ENCODE assay signal across 31 cellular contexts in genomic region chr16:74691093-74691855, GRCh38. TPM values are rescaled to one million over a fixed set of nuclear protein-coding genes. Genes with fewer than 3 reads are reported as not detected.
DNase-seq lines count a peak whose midpoint lies in the region; ATAC-seq, FAIRE-seq and TF ChIP-seq lines count a peak whose summit lies in the region.
"Had no signal": no experiment of that assay in that cellular context is flagged by ENCODE, and none has a peak within 500 bp of the region (broad histone marks: within the 10 kb centered on the region; RNA-seq: fewer than 3 reads in every experiment).

No MANE protein-coding gene starts in this region.

- TF ChIP-seq EP300 in HepG2 (IDR thresholded peaks at IDR 0.05; ENCODE audit: low read depth in 2 of 2, low read length in 2 of 2), result no peak
- no peak for TF ChIP-seq EP300 in HepG2 (CRISPR knock-in tag; IDR thresholded peaks at IDR 0.05; ENCODE audit: borderline replicate concordance)

- no peak overlapping the region for H2AFZ ChIP-seq in HepG2 (ENCODE audit: low read length)

- no peak for FAIRE-seq in HepG2 (lab: Jason Lieb, UNC)

- H3K9me3 Mint-ChIP-seq in HFFc6, result no peaks in the 10 kb centered on the region
- H3K9me3 Mint-ChIP-seq: activated T-cell treated with anti-CD3 and anti-CD28 coated beads, Interleukin-2, amount 50 U/mL, for 4 hours; natural killer cell treated with Interleukin-12 subunit alpha and Interleukin-12 subunit beta and Interleukin-15 and Interleukin-18, amount 100 ng/mL, for 72 hours; T-cell had no signal

- H3K4me3 ChIP-seq in AG10803 (ENCODE audit: low read length) (no peak overlapping the region), cardiac fibroblast (replicated peaks in 1 of 2; ENCODE audit: low read depth in 2 of 2, low read length in 2 of 2) (no peak overlapping the region), HepG2 (replicated peaks in 1 of 3; ENCODE audit: insufficient read depth in 1 of 3, low read depth in 2 of 3, low read length in 3 of 3) (no peak overlapping the region)
- H3K4me3 ChIP-seq: ascending aorta, heart right ventricle, left lung, ovary, right atrium auricular region, SJCRH30, spleen, thoracic aorta had no signal

- H3K4me2 ChIP-seq in HepG2 (ENCODE audit: low read depth, low read length), result no peak overlapping the region

- no peak for ATAC-seq in HepG2
- ATAC-seq in HG02970 (IDR thresholded peaks at IDR 0.05; ENCODE audit: low FRiP score, unreplicated experiment), result no peak
- ATAC-seq: activated T-cell treated with anti-CD3 and anti-CD28 coated beads, Interleukin-2, amount 50 U/mL, for 4 hours; foreskin keratinocyte; heart right ventricle; left lung; natural killer cell treated with Interleukin-12 subunit alpha and Interleukin-12 subunit beta and Interleukin-15 and Interleukin-18, amount 100 ng/mL, for 72 hours; T-cell had no signal

- intact Hi-C loops in HepG2 (cut with micrococcal nuclease; ENCODE audit: unreplicated experiment), result no loop called here

- TF ChIP-seq POLR2A in HepG2 (IDR thresholded peaks at IDR 0.05; ENCODE audit: insufficient read depth in 1 of 2, low read depth in 2 of 2, low read length in 2 of 2), result no peak

- in situ Hi-C loops in HepG2 (cut with HindIII; ENCODE audit: extremely low pct_ligation_motif_present, low pct_unique_long_range_greater_than_20kb), result no loop called here

- peaks cover 12 to 30% of the 10 kb centered on the region in 2 experiments; a peak in 4 of 5 replicates for H3K36me3 ChIP-seq in HepG2 (replicated peaks in 1 of 2; ENCODE audit: control insufficient read depth in 1 of 2, insufficient read depth in 2 of 2, low read length in 2 of 2)
- H3K36me3 ChIP-seq: ovary, right atrium auricular region, SJCRH30 had no signal

- no peak for TF ChIP-seq CTCF in AG10803 (conservative IDR thresholded peaks at IDR 0.05; ENCODE audit: low read length)
- TF ChIP-seq CTCF in HFFc6 (IDR thresholded peaks at IDR 0.05), result no peak
- TF ChIP-seq CTCF in cardiac fibroblast (IDR thresholded peaks at IDR 0.05; ENCODE audit: low read depth, low read length), result no peak
- TF ChIP-seq CTCF in HepG2 (CRISPR knock-in tag; IDR thresholded peaks at IDR 0.05), result no peak

- peaks cover 44% of the 10 kb centered on the region for H3K36me3 Mint-ChIP-seq in HFFc6 (ENCODE audit: low read depth)

- CTCF ChIA-PET in HepG2 (lab: Yijun Ruan, JAX; ENCODE audit: low intra/inter-chr PET ratio, low total read pairs), result no interaction called here

- no peak overlapping the region for H3K4me3 Mint-ChIP-seq in HFFc6
- H3K4me3 Mint-ChIP-seq: activated T-cell treated with anti-CD3 and anti-CD28 coated beads, Interleukin-2, amount 50 U/mL, for 4 hours; natural killer cell treated with Interleukin-12 subunit alpha and Interleukin-12 subunit beta and Interleukin-15 and Interleukin-18, amount 100 ng/mL, for 72 hours; T-cell had no signal

- BruUV-seq in HepG2 (replicated peaks; lab: Mats Ljungman, UMichigan), result no TSS peak

- no peak overlapping the region for H3K27ac ChIP-seq in HepG2 (ENCODE audit: extremely low read length, insufficient read depth, low read length)
- H3K27ac ChIP-seq: ascending aorta, foreskin keratinocyte, heart right ventricle, left lung, ovary, right atrium auricular region, SJCRH30, spleen, thoracic aorta had no signal

- 93% methylated on average over 10 of the region's 10 CpGs for WGBS in HepG2 (ENCODE audit: low lambda C conversion rate)

- POLR2A ChIA-PET in HepG2 (lab: Yijun Ruan, JAX), result interaction anchor here (1.1 kb wide), 1 partner anchor 9 kb away, joined by 4 read pairs; the partner anchor contains the start of gene MLKL

- H4K20me1 ChIP-seq in HepG2 (ENCODE audit: insufficient read depth, low read length), result no peaks in the 10 kb centered on the region

- DNase-seq in AG10803 (ENCODE audit: low read depth) (peak; percentile 73), HFFc6 (no peak), cardiac fibroblast (ENCODE audit: low read depth in 2 of 2) (peak; percentile 46), HepG2 (ENCODE audit: low spot score) (no peak), DMS 273 treated with DMSO at 0.1 percent for 48 hours (lab: John Stamatoyannopoulos, UW) (no peak), NOMO-1 (lab: John Stamatoyannopoulos, UW; ENCODE audit: unreplicated experiment in 2 of 2) (no peak)
- no peak for DNase-seq in stimulated activated naive CD4-positive, alpha-beta T cell (lab: John Stamatoyannopoulos, UW)
- DNase-seq: ACHN; activated CD4-positive, alpha-beta T cell treated with anti-CD3 and anti-CD28 coated beads for 1 hour; activated naive CD4-positive, alpha-beta T cell treated with Interleukin-2 at 50 U/mL for 16 hours; activated T-cell treated with anti-CD3 and anti-CD28 coated beads, Interleukin-2, amount 50 U/mL, for 4 hours; central memory CD4-positive, alpha-beta T cell; foreskin keratinocyte; heart right ventricle; Kasumi-1; left lung; midbrain; NCI-H1105 treated with DMSO at 0.1 percent for 48 hours; NCI-H2029; NCI-H526 treated with DMSO at 0.1 percent for 48 hours; ovary; SJCRH30; spleen; stimulated activated CD4-positive, alpha-beta T cell treated with anti-CD3 and anti-CD28 coated beads, Interleukin-4, amount 100 ng/mL, for 1 hour; stimulated activated naive CD4-positive, alpha-beta T cell treated with Interleukin-2 at 50 U/mL for 16 hours; T-cell had no signal

- peak overlapping the region; percentile 70 for H3K27ac Mint-ChIP-seq in HFFc6

- peaks cover 23% of the 10 kb centered on the region for H3K4me1 Mint-ChIP-seq in HFFc6 (ENCODE audit: low read depth)

- no peaks in the 10 kb centered on the region for H3K9me3 ChIP-seq in HepG2 (ENCODE audit: low read length)
- H3K9me3 ChIP-seq: ascending aorta, heart right ventricle, left lung, ovary, right atrium auricular region, SJCRH30, spleen, thoracic aorta had no signal

- no peak overlapping the region for H3K9ac ChIP-seq in HepG2 (ENCODE audit: insufficient read depth, low read depth, low read length)

- no peak for TF ChIP-seq RAD21 in HepG2 (CRISPR knock-in tag; IDR thresholded peaks at IDR 0.05)

- H3K27me3 Mint-ChIP-seq in HFFc6 (ENCODE audit: insufficient read depth), result peaks cover 3% of the 10 kb centered on the region; the same call in 1 of the 2 replicates
- H3K27me3 Mint-ChIP-seq: natural killer cell treated with Interleukin-12 subunit alpha and Interleukin-12 subunit beta and Interleukin-15 and Interleukin-18, amount 100 ng/mL, for 72 hours; T-cell had no signal

- H3K27me3 ChIP-seq in HepG2 (ENCODE audit: control insufficient read depth in 1 of 2, insufficient read depth in 2 of 2, low read length in 2 of 2), result no peaks in the 10 kb centered on the region
- H3K27me3 ChIP-seq: ascending aorta, foreskin keratinocyte, heart right ventricle, left lung, ovary, right atrium auricular region, SJCRH30, spleen had no signal

- 0 out of 2 replicates have a peak, but pooled peaks cover 3% of the 10 kb centered on the region for H3K4me1 ChIP-seq in HepG2 (ENCODE audit: insufficient read depth, low read length)
- H3K4me1 ChIP-seq: ascending aorta, foreskin keratinocyte, right atrium auricular region, SJCRH30 had no signal

- no peaks in the 10 kb centered on the region for H3K79me2 ChIP-seq in HepG2 (ENCODE audit: insufficient read depth, low read length)

RNA-seq across cellular contexts. Expression of gene MLKL, which starts 9.4 kb away (rescaled TPM):
- 10 to 100 TPM; 10.2 to 14.8 (median 11.4) TPM for total RNA-seq in HFFc6 (2021; fragmentation: NEBNext Ultra II Directional; extraction: Animal tissue kit (Norgen Biotek cat#: 25700))
- 10.7 TPM in 2 replicates for total RNA-seq in HepG2 (2016; rRNA removed; fragmentation: Illumina TruSeq; extraction: Trizol)
- 3.0 TPM in 2 replicates for total RNA-seq in HepG2 (2016; cell fraction: cytosol; rRNA removed; fragmentation: Illumina TruSeq; extraction: Trizol; ENCODE audit: low read depth)
- total RNA-seq in HepG2 (2016; cell fraction: insoluble cytoplasmic fraction; rRNA removed; fragmentation: Illumina TruSeq; extraction: Trizol), result 11.8 and 11.9 TPM in 2 replicates
- 5.1 and 6.4 TPM in 2 replicates for total RNA-seq in HepG2 (2016; cell fraction: membrane; rRNA removed; fragmentation: Illumina TruSeq; extraction: Trizol)
- total RNA-seq in HepG2 (2016; cell fraction: nucleus; rRNA removed; fragmentation: Illumina TruSeq; extraction: Trizol), result 8.9 and 10.4 TPM in 2 replicates
- 5.5 and 6.4 TPM in 2 replicates for polyA plus RNA-seq in HepG2 (2011; rRNA removed)
- polyA plus RNA-seq in HepG2 (2011; cell fraction: cytosol; rRNA removed), result 2.9 and 3.0 TPM in 2 replicates
- polyA plus RNA-seq in HepG2 (2011; cell fraction: nucleus; rRNA removed), result 8.3 and 10.0 TPM in 2 replicates
- 4.3 and 4.5 TPM in 2 replicates for polyA plus RNA-seq in HepG2 (2012)
- polyA plus RNA-seq in HepG2 (2016; cell fraction: cytosol; fragmentation: Illumina TruSeq; extraction: Trizol; ENCODE audit: low read depth), result 2.2 and 2.4 TPM in 2 replicates
- polyA plus RNA-seq in HepG2 (2016; cell fraction: insoluble cytoplasmic fraction; fragmentation: Illumina TruSeq; extraction: Trizol; ENCODE audit: low read depth), result 9.8 and 12.2 TPM in 2 replicates
- polyA plus RNA-seq in HepG2 (2016; cell fraction: membrane; fragmentation: Illumina TruSeq; extraction: Trizol; ENCODE audit: low read depth), result 3.3 and 3.5 TPM in 2 replicates
- polyA plus RNA-seq in HepG2 (2016; cell fraction: nucleus; fragmentation: Illumina TruSeq; extraction: Trizol; ENCODE audit: insufficient read depth, low read depth), result 14.3 and 17.1 TPM in 2 replicates
- polyA minus RNA-seq in HepG2 (2011; rRNA and poly(A)+ RNA removed; ENCODE audit: low replicate concordance), result 2.2 and 23.2 TPM in 2 replicates
- 1.8 and 2.8 TPM in 2 replicates for polyA minus RNA-seq in HepG2 (2011; cell fraction: cytosol; rRNA and poly(A)+ RNA removed)
- 9.5 and 12.4 TPM in 2 replicates for polyA minus RNA-seq in HepG2 (2011; cell fraction: nucleus; rRNA and poly(A)+ RNA removed)
- total RNA-seq: SJCRH30 had no signal

RNA-seq across cellular contexts. Expression of gene RFWD3, which starts 24.6 kb away (rescaled TPM):
- 10 to 100 TPM; 27.2 to 44.4 (median 42.9) TPM for total RNA-seq in HFFc6 (2021; fragmentation: NEBNext Ultra II Directional; extraction: Animal tissue kit (Norgen Biotek cat#: 25700))
- 62.6 and 87.6 TPM in 2 replicates for total RNA-seq in HepG2 (2016; rRNA removed; fragmentation: Illumina TruSeq; extraction: Trizol)
- 19.3 and 20.6 TPM in 2 replicates for total RNA-seq in HepG2 (2016; cell fraction: cytosol; rRNA removed; fragmentation: Illumina TruSeq; extraction: Trizol; ENCODE audit: low read depth)
- total RNA-seq in HepG2 (2016; cell fraction: insoluble cytoplasmic fraction; rRNA removed; fragmentation: Illumina TruSeq; extraction: Trizol), result 60.6 and 87.5 TPM in 2 replicates
- 41.5 and 48.1 TPM in 2 replicates for total RNA-seq in HepG2 (2016; cell fraction: membrane; rRNA removed; fragmentation: Illumina TruSeq; extraction: Trizol)
- total RNA-seq in HepG2 (2016; cell fraction: nucleus; rRNA removed; fragmentation: Illumina TruSeq; extraction: Trizol), result 46.9 and 59.2 TPM in 2 replicates
- polyA plus RNA-seq in HepG2 (2011; rRNA removed), result 21.3 and 23.4 TPM in 2 replicates
- 16.2 and 18.8 TPM in 2 replicates for polyA plus RNA-seq in HepG2 (2011; cell fraction: cytosol; rRNA removed)
- 18.6 and 22.2 TPM in 2 replicates for polyA plus RNA-seq in HepG2 (2011; cell fraction: nucleus; rRNA removed)
- polyA plus RNA-seq in HepG2 (2012), result 14.4 and 18.7 TPM in 2 replicates
- 3.8 and 4.2 TPM in 2 replicates for polyA plus RNA-seq in HepG2 (2016; cell fraction: cytosol; fragmentation: Illumina TruSeq; extraction: Trizol; ENCODE audit: low read depth)
- polyA plus RNA-seq in HepG2 (2016; cell fraction: insoluble cytoplasmic fraction; fragmentation: Illumina TruSeq; extraction: Trizol; ENCODE audit: low read depth), result 57.4 and 60.0 TPM in 2 replicates
- 12.4 and 12.8 TPM in 2 replicates for polyA plus RNA-seq in HepG2 (2016; cell fraction: membrane; fragmentation: Illumina TruSeq; extraction: Trizol; ENCODE audit: low read depth)
- 42.1 and 46.7 TPM in 2 replicates for polyA plus RNA-seq in HepG2 (2016; cell fraction: nucleus; fragmentation: Illumina TruSeq; extraction: Trizol; ENCODE audit: insufficient read depth, low read depth)
- polyA minus RNA-seq in HepG2 (2011; rRNA and poly(A)+ RNA removed; ENCODE audit: low replicate concordance), result 98.9 and 270 TPM in 2 replicates
- 21.9 and 24.1 TPM in 2 replicates for polyA minus RNA-seq in HepG2 (2011; cell fraction: cytosol; rRNA and poly(A)+ RNA removed)
- polyA minus RNA-seq in HepG2 (2011; cell fraction: nucleus; rRNA and poly(A)+ RNA removed), result 55.6 and 62.2 TPM in 2 replicates

Comparison
In these comparisons a context has a peak if more than half of its experiments do, and no peak if none do; other contexts are left out.
1. DNase-seq: peak in AG10803 (single experiment) and cardiac fibroblast (2 of 2); none in HFFc6 (single experiment), HepG2 (single experiment), stimulated activated naive CD4-positive, alpha-beta T cell (0 of 6), DMS 273 treated with DMSO at 0.1 percent for 48 hours (single experiment) and NOMO-1 (0 of 2).